Comparison of ENCODE assay signal across 8 cellular contexts in the genomic region with DNA sequence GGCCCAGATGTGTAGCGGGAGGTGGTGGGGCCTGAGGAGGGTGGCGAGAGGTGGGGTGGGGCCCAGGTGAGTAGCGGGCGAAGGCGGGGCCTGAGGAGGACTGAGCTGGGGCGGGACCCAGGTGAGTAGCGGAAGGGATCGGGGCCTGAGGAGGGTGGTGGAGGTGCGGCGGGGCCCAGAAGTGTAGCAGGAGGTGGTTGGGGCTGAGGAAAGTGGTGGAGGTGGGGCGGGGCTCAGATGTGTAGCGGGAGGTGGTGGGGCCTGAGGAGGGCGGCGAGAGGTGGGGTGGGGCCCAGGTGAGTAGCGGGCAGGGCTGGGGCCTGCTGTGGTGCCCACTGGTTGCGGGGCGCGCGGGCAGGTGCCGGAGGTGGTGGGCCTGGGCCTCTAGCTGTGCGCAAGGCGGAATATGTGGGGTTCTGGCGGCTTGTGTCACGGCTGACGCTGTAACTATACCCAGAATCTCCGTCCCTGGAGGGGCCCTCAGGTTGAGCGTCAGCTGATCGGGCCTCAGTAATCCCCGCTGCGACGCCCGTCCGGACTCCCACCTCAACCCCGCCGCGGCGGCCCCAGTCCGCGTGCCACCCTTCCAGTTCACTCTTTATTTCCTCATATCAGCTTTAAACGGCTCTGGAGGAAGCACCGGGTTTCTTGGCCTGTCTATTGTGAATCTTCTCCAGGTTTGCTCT. TPM values are rescaled to one million over a fixed set of nuclear protein-coding genes. Genes with fewer than 3 reads are reported as not detected.
DNase-seq lines count a peak whose midpoint lies in the region; ATAC-seq and TF ChIP-seq lines count a peak whose summit lies in the region.

No MANE protein-coding gene starts in this region.

- peak overlapping the region; percentile 91 for H3K4me2 ChIP-seq in smooth muscle cell

- H3K27me3 Mint-ChIP-seq in Calu3 (ENCODE audit: unreplicated experiment) = no peaks in the 10 kb centered on the region

- H3K4me3 Mint-ChIP-seq in Calu3 (ENCODE audit: low read depth, unreplicated experiment) = peak overlapping the region; percentile 79

- H3K9me3 ChIP-seq in iPS-18c (ENCODE audit: control insufficient read depth, insufficient read depth, low read length) (no peaks in the 10 kb centered on the region), smooth muscle cell (replicated peaks; ENCODE audit: low read depth) (no peaks in the 10 kb centered on the region)

- peak overlapping the region; percentile 80 for H3K27ac Mint-ChIP-seq in Calu3 (ENCODE audit: unreplicated experiment)

- peaks cover 15% of the 10 kb centered on the region for H3K4me1 Mint-ChIP-seq in Calu3 (ENCODE audit: low read depth, unreplicated experiment)

- H3K9ac ChIP-seq in smooth muscle cell (ENCODE audit: low read depth) = peak overlapping the region; percentile 41

- no peaks in the 10 kb centered on the region for H3K27me3 ChIP-seq in smooth muscle cell (ENCODE audit: low read depth)

- TF ChIP-seq CTCF in Calu3 (IDR thresholded peaks at IDR 0.05; ENCODE audit: unreplicated experiment) = no peak
- TF ChIP-seq CTCF in smooth muscle cell (IDR thresholded peaks at IDR 0.05; ENCODE audit: borderline replicate concordance, insufficient read depth, poor library complexity, severe bottlenecking) = no peak

- no peaks in the 10 kb centered on the region for H3K9me3 Mint-ChIP-seq in Calu3 (ENCODE audit: low read depth, unreplicated experiment)

- H4K20me1 ChIP-seq in smooth muscle cell (ENCODE audit: low read depth) = peaks cover 23% of the 10 kb centered on the region

- peaks cover 12% of the 10 kb centered on the region for H3F3A ChIP-seq in smooth muscle cell (ENCODE audit: low read depth)

- peak overlapping the region; percentile 58 for H3K27ac ChIP-seq in smooth muscle cell (ENCODE audit: low read depth)

- H3K36me3 Mint-ChIP-seq in Calu3 (ENCODE audit: insufficient read depth, unreplicated experiment) = peaks cover 41% of the 10 kb centered on the region

- intact Hi-C loops in Calu3 (cut with micrococcal nuclease; ENCODE audit: unreplicated experiment) = loop anchor here (2.0 to 5.0 kb wide), 3 partner anchors 30 to 150 kb away; partner anchors contain the start of genes ATAD2B and WDCP

- H3K4me1 ChIP-seq in smooth muscle cell (ENCODE audit: low read depth) = peaks cover 15% of the 10 kb centered on the region

- 1% methylated on average over 15 of the region's 41 CpGs for WGBS in smooth muscle cell (ENCODE audit: low lambda C conversion rate)

- peaks cover under 1% of the 10 kb centered on the region for H3K36me3 ChIP-seq in smooth muscle cell (ENCODE audit: low read depth)

- peak; percentile 1 for ATAC-seq in GM19468 (IDR thresholded peaks at IDR 0.05; ENCODE audit: extremely low read depth, unreplicated experiment)
- no peak for ATAC-seq in GM18519 (IDR thresholded peaks at IDR 0.05; ENCODE audit: low FRiP score, unreplicated experiment)

- peak overlapping the region; percentile 78 for H2AFZ ChIP-seq in smooth muscle cell (ENCODE audit: low read depth)

- BruUV-seq in Calu3 (replicated peaks; lab: Mats Ljungman, UMichigan) = no TSS peak

- CTCF ChIA-PET in Calu3 (lab: Charles Lee) = interaction anchor here (0.6 to 1.7 kb wide), 13 partner anchors 8 to 716 kb away, joined by 3 to 8 read pairs (median 5); partner anchors contain the start of genes ATAD2B, CENPO, PTRHD1 and TP53I3

- H3K4me3 ChIP-seq in iPS-18c (ENCODE audit: insufficient read depth, low read depth, low read length) (peak overlapping the region; percentile 88), smooth muscle cell (peak overlapping the region; percentile 84)

- DNase-seq in Calu3 (no peak), LoVo (ENCODE audit: low spot score) (peak; percentile 17), astrocyte of the hippocampus (ENCODE audit: low read depth, low spot score) (peak; percentile 44), smooth muscle cell (lab: John Stamatoyannopoulos, UW; ENCODE audit: unreplicated experiment) (no peak), A172 (ENCODE audit: low spot score) (no peak)

- peaks cover 38% of the 10 kb centered on the region for H3K79me2 ChIP-seq in smooth muscle cell (ENCODE audit: low read depth)

RNA-seq across cellular contexts. Expression of gene SF3B6, which starts 0.9 kb away (rescaled TPM):
- total RNA-seq in Calu3 (2022) (112 and 125 TPM in 2 replicates), smooth muscle cell (260 and 279 TPM in 2 replicates)
- polyA plus RNA-seq in smooth muscle cell = 210 and 220 TPM in 2 replicates
- 338 and 380 TPM in 2 replicates for total RNA-seq in A172 (2014; rRNA removed; shearing (Covaris generic))

RNA-seq across cellular contexts. Expression of gene TP53I3, which starts 7.6 kb away (rescaled TPM):
- 13.9 TPM in 2 replicates for total RNA-seq in Calu3 (2022)
- total RNA-seq in smooth muscle cell = 24.9 and 39.3 TPM in 2 replicates
- polyA plus RNA-seq in smooth muscle cell = 56.3 and 80.3 TPM in 2 replicates
- 64.3 and 69.3 TPM in 2 replicates for total RNA-seq in A172 (2014; rRNA removed; shearing (Covaris generic))

RNA-seq across cellular contexts. Expression of gene FKBP1B, which starts 27.5 kb away (rescaled TPM):
- total RNA-seq in Calu3 (2022) (5.9 and 8.2 TPM in 2 replicates), smooth muscle cell (17.2 and 17.5 TPM in 2 replicates)
- 26.3 and 29.8 TPM in 2 replicates for polyA plus RNA-seq in smooth muscle cell
- 5.2 and 10.8 TPM in 2 replicates for total RNA-seq in A172 (2014; rRNA removed; shearing (Covaris generic))

RNA-seq across cellular contexts. Expression of gene WDCP, which starts 29.8 kb away (rescaled TPM):
- total RNA-seq in Calu3 (2022) (13.4 and 17.2 TPM in 2 replicates), smooth muscle cell (7.7 and 9.1 TPM in 2 replicates)
- 2.5 and 3.1 TPM in 2 replicates for polyA plus RNA-seq in smooth muscle cell
- total RNA-seq in A172 (2014; rRNA removed; shearing (Covaris generic)) = 10.7 and 14.7 TPM in 2 replicates

RNA-seq across cellular contexts. Expression of gene PFN4, which starts 46.1 kb away (rescaled TPM):
- total RNA-seq in Calu3 (2022) (0.64 TPM in 1 of 2 replicates, not detected in the other), smooth muscle cell (1.5 TPM in 1 of 2 replicates, not detected in the other)
- polyA plus RNA-seq in smooth muscle cell = 0.85 and 1.0 TPM in 2 replicates
- total RNA-seq in A172 (2014; rRNA removed; shearing (Covaris generic)) = 0.40 and 2.3 TPM in 2 replicates

Comparison
In these comparisons a context has a peak if more than half of its experiments do, and no peak if none do; other contexts are left out.
1. DNase-seq: peak in LoVo (single experiment) and astrocyte of the hippocampus (single experiment); none in Calu3 (single experiment), smooth muscle cell (single experiment) and A172 (single experiment).